ENCODE assay signal across 1 cellular context in the genomic region with DNA sequence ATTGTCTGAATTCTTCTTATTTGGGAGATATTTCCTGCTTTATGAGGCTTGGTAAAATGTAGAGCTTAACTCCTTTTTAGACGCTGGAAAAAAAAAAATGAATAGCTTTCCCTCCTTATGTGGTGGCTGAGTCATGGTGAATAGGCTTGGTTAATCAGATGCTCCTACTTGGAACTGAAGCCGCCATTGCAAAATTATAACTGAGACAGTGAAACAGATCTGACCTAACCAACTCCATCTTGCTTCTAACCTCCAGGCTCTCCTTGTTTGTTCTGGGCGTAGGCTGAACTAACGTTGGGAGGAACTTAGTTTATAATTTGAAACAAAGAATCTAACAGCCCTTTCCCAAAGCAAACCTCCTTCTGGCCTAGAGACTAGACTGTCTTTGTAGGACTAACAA.
A peak's percentile ranks its signal among the peaks of the same experiment; 100 is the strongest.
TF ChIP-seq lines count a peak whose summit lies in the region.

No MANE protein-coding gene starts in this region.

TF ChIP-seq in K562, 482 proteins besides CTCF, POLR2A, EP300 and RAD21 (continued from another document and continues in another):
- TF ChIP-seq, protein P1, sequence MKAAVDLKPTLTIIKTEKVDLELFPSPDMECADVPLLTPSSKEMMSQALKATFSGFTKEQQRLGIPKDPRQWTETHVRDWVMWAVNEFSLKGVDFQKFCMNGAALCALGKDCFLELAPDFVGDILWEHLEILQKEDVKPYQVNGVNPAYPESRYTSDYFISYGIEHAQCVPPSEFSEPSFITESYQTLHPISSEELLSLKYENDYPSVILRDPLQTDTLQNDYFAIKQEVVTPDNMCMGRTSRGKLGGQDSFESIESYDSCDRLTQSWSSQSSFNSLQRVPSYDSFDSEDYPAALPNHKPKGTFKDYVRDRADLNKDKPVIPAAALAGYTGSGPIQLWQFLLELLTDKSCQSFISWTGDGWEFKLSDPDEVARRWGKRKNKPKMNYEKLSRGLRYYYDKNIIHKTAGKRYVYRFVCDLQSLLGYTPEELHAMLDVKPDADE (conservative IDR thresholded peaks at IDR 0.05; ENCODE audit: control insufficient read depth, low read depth, low read length): no peak
- TF ChIP-seq MECOM (CRISPR knock-in tag; IDR thresholded peaks at IDR 0.05) (peak; percentile 83), JUND (IDR thresholded peaks at IDR 0.05; ENCODE audit: borderline replicate concordance, low read depth, low read length) (no peak), JUND (tag; IDR thresholded peaks at IDR 0.05; ENCODE audit: borderline replicate concordance, low read depth, low read length) (peak; percentile 36; the same call in 1 of the 3 replicates), FOXK2 (conservative IDR thresholded peaks at IDR 0.05 in 1 of 2, IDR thresholded peaks at IDR 0.05 in 1 of 2; ENCODE audit: low read depth in 2 of 2) (no peak), ZSCAN32 (CRISPR knock-in tag; IDR thresholded peaks at IDR 0.05) (no peak), TSC22D4 (tag; IDR thresholded peaks at IDR 0.05) (no peak), MAZ (CRISPR knock-in tag; conservative IDR thresholded peaks at IDR 0.05 in 1 of 2, IDR thresholded peaks at IDR 0.05 in 1 of 2) (peak in 1 of 2 experiments; percentile 75; a peak in 2 of 4 replicates), ZC3H8 (IDR thresholded peaks at IDR 0.05) (no peak), ZNF583 (CRISPR knock-in tag; IDR thresholded peaks at IDR 0.05) (peak; percentile 97), TEAD1 (CRISPR knock-in tag; IDR thresholded peaks at IDR 0.05) (peak in 1 of 2 experiments; percentile 94; a peak in 2 of 4 replicates), ESRRA (IDR thresholded peaks at IDR 0.05; ENCODE audit: borderline replicate concordance, low read depth) (no peak), HNRNPK (IDR thresholded peaks at IDR 0.05; ENCODE audit: low read depth, low read length, poor library complexity, severe bottlenecking) (no peak), SMAD1 (IDR thresholded peaks at IDR 0.05; ENCODE audit: low read depth, low read length, partially characterized antibody) (no peak), POLR3G (IDR thresholded peaks at IDR 0.05; ENCODE audit: extremely low read depth, insufficient read length, insufficient replicate concordance) (no peak), ZNF23 (CRISPR knock-in tag; IDR thresholded peaks at IDR 0.05) (peak; percentile 90), FOSL1 (tag; conservative IDR thresholded peaks at IDR 0.05) (peak; percentile 69), TRIM24 (IDR thresholded peaks at IDR 0.05) (no peak), NR4A1 (CRISPR knock-in tag; IDR thresholded peaks at IDR 0.05) (peak; percentile 95), NR4A1 (tag; IDR thresholded peaks at IDR 0.05) (peak; percentile 93), ZC3H11A (IDR thresholded peaks at IDR 0.05; ENCODE audit: low read depth, low read length) (no peak), FOXK1 (CRISPR knock-in tag; IDR thresholded peaks at IDR 0.05; ENCODE audit: borderline replicate concordance) (no peak), PTRF (tag; IDR thresholded peaks at IDR 0.05) (peak; percentile 82), RAD51 (IDR thresholded peaks at IDR 0.05; ENCODE audit: borderline replicate concordance, low read depth) (no peak), HDAC6 (IDR thresholded peaks at IDR 0.05; ENCODE audit: low read depth, low read length) (no peak), SNIP1 (IDR thresholded peaks at IDR 0.05; ENCODE audit: low read depth) (no peak), E2F3 (CRISPR knock-in tag; IDR thresholded peaks at IDR 0.05) (peak; percentile 91), SRSF7 (optimal IDR thresholded peaks at IDR 0.05; ENCODE audit: low read depth, low read length) (no peak), RBM25 (IDR thresholded peaks at IDR 0.05; ENCODE audit: low read depth, low read length, severe bottlenecking) (no peak), ZNF197 (CRISPR knock-in tag; IDR thresholded peaks at IDR 0.05; ENCODE audit: low read depth) (peak; percentile 85), ZNF79 (CRISPR knock-in tag; IDR thresholded peaks at IDR 0.05; ENCODE audit: low read depth) (peak; percentile 91), MAFG (tag; conservative IDR thresholded peaks at IDR 0.05) (peak; percentile 45), ARID2 (IDR thresholded peaks at IDR 0.05) (no peak), TBL1XR1 (IDR thresholded peaks at IDR 0.05; ENCODE audit: low read length in 2 of 2) (no peak)
- TF ChIP-seq, protein P2, sequence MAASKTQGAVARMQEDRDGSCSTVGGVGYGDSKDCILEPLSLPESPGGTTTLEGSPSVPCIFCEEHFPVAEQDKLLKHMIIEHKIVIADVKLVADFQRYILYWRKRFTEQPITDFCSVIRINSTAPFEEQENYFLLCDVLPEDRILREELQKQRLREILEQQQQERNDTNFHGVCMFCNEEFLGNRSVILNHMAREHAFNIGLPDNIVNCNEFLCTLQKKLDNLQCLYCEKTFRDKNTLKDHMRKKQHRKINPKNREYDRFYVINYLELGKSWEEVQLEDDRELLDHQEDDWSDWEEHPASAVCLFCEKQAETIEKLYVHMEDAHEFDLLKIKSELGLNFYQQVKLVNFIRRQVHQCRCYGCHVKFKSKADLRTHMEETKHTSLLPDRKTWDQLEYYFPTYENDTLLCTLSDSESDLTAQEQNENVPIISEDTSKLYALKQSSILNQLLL (CRISPR knock-in tag; IDR thresholded peaks at IDR 0.05; ENCODE audit: borderline replicate concordance): no peak
- TF ChIP-seq, protein P3, sequence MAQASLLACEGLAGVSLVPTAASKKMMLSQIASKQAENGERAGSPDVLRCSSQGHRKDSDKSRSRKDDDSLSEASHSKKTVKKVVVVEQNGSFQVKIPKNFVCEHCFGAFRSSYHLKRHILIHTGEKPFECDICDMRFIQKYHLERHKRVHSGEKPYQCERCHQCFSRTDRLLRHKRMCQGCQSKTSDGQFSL (CRISPR knock-in tag; IDR thresholded peaks at IDR 0.05): no peak
- TF ChIP-seq, protein P3 (tag; IDR thresholded peaks at IDR 0.05): peak in 1 of 2 experiments; percentile 87; a peak in 2 of 4 replicates
- TF ChIP-seq, protein P4, sequence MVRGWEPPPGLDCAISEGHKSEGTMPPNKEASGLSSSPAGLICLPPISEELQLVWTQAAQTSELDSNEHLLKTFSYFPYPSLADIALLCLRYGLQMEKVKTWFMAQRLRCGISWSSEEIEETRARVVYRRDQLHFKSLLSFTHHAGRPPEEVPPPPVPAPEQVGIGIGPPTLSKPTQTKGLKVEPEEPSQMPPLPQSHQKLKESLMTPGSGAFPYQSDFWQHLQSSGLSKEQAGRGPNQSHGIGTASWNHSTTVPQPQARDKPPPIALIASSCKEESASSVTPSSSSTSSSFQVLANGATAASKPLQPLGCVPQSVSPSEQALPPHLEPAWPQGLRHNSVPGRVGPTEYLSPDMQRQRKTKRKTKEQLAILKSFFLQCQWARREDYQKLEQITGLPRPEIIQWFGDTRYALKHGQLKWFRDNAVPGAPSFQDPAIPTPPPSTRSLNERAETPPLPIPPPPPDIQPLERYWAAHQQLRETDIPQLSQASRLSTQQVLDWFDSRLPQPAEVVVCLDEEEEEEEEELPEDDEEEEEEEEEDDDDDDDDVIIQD (CRISPR knock-in tag; IDR thresholded peaks at IDR 0.05): 0 out of 2 replicates have a peak, but pooled peaks have one; percentile 69
- TF ChIP-seq, protein P5, sequence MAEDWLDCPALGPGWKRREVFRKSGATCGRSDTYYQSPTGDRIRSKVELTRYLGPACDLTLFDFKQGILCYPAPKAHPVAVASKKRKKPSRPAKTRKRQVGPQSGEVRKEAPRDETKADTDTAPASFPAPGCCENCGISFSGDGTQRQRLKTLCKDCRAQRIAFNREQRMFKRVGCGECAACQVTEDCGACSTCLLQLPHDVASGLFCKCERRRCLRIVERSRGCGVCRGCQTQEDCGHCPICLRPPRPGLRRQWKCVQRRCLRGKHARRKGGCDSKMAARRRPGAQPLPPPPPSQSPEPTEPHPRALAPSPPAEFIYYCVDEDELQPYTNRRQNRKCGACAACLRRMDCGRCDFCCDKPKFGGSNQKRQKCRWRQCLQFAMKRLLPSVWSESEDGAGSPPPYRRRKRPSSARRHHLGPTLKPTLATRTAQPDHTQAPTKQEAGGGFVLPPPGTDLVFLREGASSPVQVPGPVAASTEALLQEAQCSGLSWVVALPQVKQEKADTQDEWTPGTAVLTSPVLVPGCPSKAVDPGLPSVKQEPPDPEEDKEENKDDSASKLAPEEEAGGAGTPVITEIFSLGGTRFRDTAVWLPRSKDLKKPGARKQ (CRISPR knock-in tag; IDR thresholded peaks at IDR 0.05): no peak
- TF ChIP-seq, protein P6, sequence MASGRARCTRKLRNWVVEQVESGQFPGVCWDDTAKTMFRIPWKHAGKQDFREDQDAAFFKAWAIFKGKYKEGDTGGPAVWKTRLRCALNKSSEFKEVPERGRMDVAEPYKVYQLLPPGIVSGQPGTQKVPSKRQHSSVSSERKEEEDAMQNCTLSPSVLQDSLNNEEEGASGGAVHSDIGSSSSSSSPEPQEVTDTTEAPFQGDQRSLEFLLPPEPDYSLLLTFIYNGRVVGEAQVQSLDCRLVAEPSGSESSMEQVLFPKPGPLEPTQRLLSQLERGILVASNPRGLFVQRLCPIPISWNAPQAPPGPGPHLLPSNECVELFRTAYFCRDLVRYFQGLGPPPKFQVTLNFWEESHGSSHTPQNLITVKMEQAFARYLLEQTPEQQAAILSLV (tag; IDR thresholded peaks at IDR 0.05): peak; percentile 86
- TF ChIP-seq, protein P7, sequence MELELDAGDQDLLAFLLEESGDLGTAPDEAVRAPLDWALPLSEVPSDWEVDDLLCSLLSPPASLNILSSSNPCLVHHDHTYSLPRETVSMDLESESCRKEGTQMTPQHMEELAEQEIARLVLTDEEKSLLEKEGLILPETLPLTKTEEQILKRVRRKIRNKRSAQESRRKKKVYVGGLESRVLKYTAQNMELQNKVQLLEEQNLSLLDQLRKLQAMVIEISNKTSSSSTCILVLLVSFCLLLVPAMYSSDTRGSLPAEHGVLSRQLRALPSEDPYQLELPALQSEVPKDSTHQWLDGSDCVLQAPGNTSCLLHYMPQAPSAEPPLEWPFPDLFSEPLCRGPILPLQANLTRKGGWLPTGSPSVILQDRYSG (tag; conservative IDR thresholded peaks at IDR 0.05; ENCODE audit: low read depth): peak; percentile 95
- TF ChIP-seq, protein P8, sequence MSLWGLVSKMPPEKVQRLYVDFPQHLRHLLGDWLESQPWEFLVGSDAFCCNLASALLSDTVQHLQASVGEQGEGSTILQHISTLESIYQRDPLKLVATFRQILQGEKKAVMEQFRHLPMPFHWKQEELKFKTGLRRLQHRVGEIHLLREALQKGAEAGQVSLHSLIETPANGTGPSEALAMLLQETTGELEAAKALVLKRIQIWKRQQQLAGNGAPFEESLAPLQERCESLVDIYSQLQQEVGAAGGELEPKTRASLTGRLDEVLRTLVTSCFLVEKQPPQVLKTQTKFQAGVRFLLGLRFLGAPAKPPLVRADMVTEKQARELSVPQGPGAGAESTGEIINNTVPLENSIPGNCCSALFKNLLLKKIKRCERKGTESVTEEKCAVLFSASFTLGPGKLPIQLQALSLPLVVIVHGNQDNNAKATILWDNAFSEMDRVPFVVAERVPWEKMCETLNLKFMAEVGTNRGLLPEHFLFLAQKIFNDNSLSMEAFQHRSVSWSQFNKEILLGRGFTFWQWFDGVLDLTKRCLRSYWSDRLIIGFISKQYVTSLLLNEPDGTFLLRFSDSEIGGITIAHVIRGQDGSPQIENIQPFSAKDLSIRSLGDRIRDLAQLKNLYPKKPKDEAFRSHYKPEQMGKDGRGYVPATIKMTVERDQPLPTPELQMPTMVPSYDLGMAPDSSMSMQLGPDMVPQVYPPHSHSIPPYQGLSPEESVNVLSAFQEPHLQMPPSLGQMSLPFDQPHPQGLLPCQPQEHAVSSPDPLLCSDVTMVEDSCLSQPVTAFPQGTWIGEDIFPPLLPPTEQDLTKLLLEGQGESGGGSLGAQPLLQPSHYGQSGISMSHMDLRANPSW (CRISPR knock-in tag; IDR thresholded peaks at IDR 0.05): no peak
- TF ChIP-seq, protein P9, sequence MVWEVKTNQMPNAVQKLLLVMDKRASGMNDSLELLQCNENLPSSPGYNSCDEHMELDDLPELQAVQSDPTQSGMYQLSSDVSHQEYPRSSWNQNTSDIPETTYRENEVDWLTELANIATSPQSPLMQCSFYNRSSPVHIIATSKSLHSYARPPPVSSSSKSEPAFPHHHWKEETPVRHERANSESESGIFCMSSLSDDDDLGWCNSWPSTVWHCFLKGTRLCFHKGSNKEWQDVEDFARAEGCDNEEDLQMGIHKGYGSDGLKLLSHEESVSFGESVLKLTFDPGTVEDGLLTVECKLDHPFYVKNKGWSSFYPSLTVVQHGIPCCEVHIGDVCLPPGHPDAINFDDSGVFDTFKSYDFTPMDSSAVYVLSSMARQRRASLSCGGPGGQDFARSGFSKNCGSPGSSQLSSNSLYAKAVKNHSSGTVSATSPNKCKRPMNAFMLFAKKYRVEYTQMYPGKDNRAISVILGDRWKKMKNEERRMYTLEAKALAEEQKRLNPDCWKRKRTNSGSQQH (CRISPR knock-in tag; IDR thresholded peaks at IDR 0.05): no peak
- TF ChIP-seq, protein P10, sequence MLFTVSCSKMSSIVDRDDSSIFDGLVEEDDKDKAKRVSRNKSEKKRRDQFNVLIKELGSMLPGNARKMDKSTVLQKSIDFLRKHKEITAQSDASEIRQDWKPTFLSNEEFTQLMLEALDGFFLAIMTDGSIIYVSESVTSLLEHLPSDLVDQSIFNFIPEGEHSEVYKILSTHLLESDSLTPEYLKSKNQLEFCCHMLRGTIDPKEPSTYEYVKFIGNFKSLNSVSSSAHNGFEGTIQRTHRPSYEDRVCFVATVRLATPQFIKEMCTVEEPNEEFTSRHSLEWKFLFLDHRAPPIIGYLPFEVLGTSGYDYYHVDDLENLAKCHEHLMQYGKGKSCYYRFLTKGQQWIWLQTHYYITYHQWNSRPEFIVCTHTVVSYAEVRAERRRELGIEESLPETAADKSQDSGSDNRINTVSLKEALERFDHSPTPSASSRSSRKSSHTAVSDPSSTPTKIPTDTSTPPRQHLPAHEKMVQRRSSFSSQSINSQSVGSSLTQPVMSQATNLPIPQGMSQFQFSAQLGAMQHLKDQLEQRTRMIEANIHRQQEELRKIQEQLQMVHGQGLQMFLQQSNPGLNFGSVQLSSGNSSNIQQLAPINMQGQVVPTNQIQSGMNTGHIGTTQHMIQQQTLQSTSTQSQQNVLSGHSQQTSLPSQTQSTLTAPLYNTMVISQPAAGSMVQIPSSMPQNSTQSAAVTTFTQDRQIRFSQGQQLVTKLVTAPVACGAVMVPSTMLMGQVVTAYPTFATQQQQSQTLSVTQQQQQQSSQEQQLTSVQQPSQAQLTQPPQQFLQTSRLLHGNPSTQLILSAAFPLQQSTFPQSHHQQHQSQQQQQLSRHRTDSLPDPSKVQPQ (CRISPR knock-in tag; IDR thresholded peaks at IDR 0.05; ENCODE audit: borderline replicate concordance): peak; percentile 78; the same call in 1 of the 2 replicates
- TF ChIP-seq, protein P11, sequence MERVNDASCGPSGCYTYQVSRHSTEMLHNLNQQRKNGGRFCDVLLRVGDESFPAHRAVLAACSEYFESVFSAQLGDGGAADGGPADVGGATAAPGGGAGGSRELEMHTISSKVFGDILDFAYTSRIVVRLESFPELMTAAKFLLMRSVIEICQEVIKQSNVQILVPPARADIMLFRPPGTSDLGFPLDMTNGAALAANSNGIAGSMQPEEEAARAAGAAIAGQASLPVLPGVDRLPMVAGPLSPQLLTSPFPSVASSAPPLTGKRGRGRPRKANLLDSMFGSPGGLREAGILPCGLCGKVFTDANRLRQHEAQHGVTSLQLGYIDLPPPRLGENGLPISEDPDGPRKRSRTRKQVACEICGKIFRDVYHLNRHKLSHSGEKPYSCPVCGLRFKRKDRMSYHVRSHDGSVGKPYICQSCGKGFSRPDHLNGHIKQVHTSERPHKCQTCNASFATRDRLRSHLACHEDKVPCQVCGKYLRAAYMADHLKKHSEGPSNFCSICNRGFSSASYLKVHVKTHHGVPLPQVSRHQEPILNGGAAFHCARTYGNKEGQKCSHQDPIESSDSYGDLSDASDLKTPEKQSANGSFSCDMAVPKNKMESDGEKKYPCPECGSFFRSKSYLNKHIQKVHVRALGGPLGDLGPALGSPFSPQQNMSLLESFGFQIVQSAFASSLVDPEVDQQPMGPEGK (CRISPR knock-in tag; IDR thresholded peaks at IDR 0.05; ENCODE audit: borderline replicate concordance): peak; percentile 64; the same call in 1 of the 2 replicates
